In genomic region chr17:35612924-35613521, GRCh38 we compare ENCODE assay signal across 8 cellular contexts. TPM values are rescaled to one million over a fixed set of nuclear protein-coding genes. Genes with fewer than 3 reads are reported as not detected.
DNase-seq lines count a peak whose midpoint lies in the region; ATAC-seq and TF ChIP-seq lines count a peak whose summit lies in the region.

No MANE protein-coding gene starts in this region.

- DNase-seq in COLO668 (lab: John Stamatoyannopoulos, UW; ENCODE audit: unreplicated experiment) (peak; percentile 6), HCEC 1CT (peak; percentile 33), Panc1 (ENCODE audit: low read depth, low spot score) (no peak), body of pancreas (peak; percentile 39 to 73 (median 56)), kidney epithelial cell (ENCODE audit: low read depth) (no peak), testis (peak; percentile 72)

- TF ChIP-seq POLR2A in body of pancreas (IDR thresholded peaks at IDR 0.05): no peak
- TF ChIP-seq POLR2A in testis (IDR thresholded peaks at IDR 0.05): no peak

- no peak overlapping the region for H3K27ac ChIP-seq in Panc1 (ENCODE audit: low read length)
- H3K27ac ChIP-seq in body of pancreas: no peak overlapping the region
- H3K27ac ChIP-seq in testis: no peak overlapping the region

- H3K27me3 ChIP-seq in Panc1 (ENCODE audit: control insufficient read depth, insufficient read depth, low read length) (no peaks in the 10 kb centered on the region), body of pancreas (no peaks in the 10 kb centered on the region), kidney epithelial cell (ENCODE audit: control insufficient read depth, insufficient read depth, low read length) (no peaks in the 10 kb centered on the region), testis (no peaks in the 10 kb centered on the region)

- 70 to 74% methylated on average over 2 of the region's 2 CpGs for WGBS in body of pancreas, 2 donors
- 70 to 80% methylated on average over 2 of the region's 2 CpGs for WGBS in testis, 2 donors

- TF ChIP-seq CTCF in Panc1 (IDR thresholded peaks at IDR 0.05): peak; percentile 77; the same call in 1 of the 2 replicates
- peak; percentile 8 to 63 (median 48) for TF ChIP-seq CTCF in body of pancreas (IDR thresholded peaks at IDR 0.05)
- peak; percentile 69 for TF ChIP-seq CTCF in kidney epithelial cell (IDR thresholded peaks at IDR 0.05; ENCODE audit: insufficient read depth, low read length, poor library complexity, severe bottlenecking)
- peak; percentile 27 to 61 (median 52) for TF ChIP-seq CTCF in testis (IDR thresholded peaks at IDR 0.05)

- POLR2A ChIA-PET in Panc1 (lab: Charles Lee): interaction anchor here (0.8 kb wide), 1 partner anchor 9 kb away, joined by 3 read pairs; no protein-coding TSS in a partner anchor

- CTCF ChIA-PET in Panc1 (lab: Charles Lee): interaction anchor here (0.8 kb wide), 1 partner anchor 134 kb away, joined by 3 read pairs; no protein-coding TSS in a partner anchor

- ATAC-seq in Panc1: peak; percentile 78
- ATAC-seq in body of pancreas: no peak
- no peak for ATAC-seq in GM18498 (IDR thresholded peaks at IDR 0.05; ENCODE audit: unreplicated experiment)
- no peak for ATAC-seq in HG03354 (IDR thresholded peaks at IDR 0.05; ENCODE audit: poor library complexity, severe bottlenecking, unreplicated experiment)

- H3K9me3 ChIP-seq in Panc1 (ENCODE audit: control insufficient read depth, insufficient read depth, low read depth, low read length) (no peaks in the 10 kb centered on the region), body of pancreas (no peaks in the 10 kb centered on the region), testis (no peaks in the 10 kb centered on the region)

- BruUV-seq in Panc1 (replicated peaks; lab: Mats Ljungman, UMichigan): no TSS peak

- 0 out of 2 replicates have a peak, but pooled peaks cover under 1% of the 10 kb centered on the region for H3K4me1 ChIP-seq in Panc1 (ENCODE audit: control insufficient read depth, insufficient read depth, low read length)
- H3K4me1 ChIP-seq in body of pancreas: peaks cover 7% of the 10 kb centered on the region
- H3K4me1 ChIP-seq in testis: no peaks in the 10 kb centered on the region

- intact Hi-C loops in Panc1 (cut with micrococcal nuclease; ENCODE audit: unreplicated experiment) (loop anchor here (5.0 to 10.0 kb wide), 2 partner anchors 52 to 134 kb away; no protein-coding TSS in a partner anchor), body of pancreas (cut with DNase I) (loop anchor here (5.0 kb wide), 1 partner anchor 134 kb away; no protein-coding TSS in a partner anchor), testis (cut with DNase I; ENCODE audit: low total_unique reads) (no loop called here)

- in situ Hi-C loops in Panc1 (cut with HindIII; ENCODE audit: low pct_unique_long_range_greater_than_20kb, low sequenced_read_pairs): no loop called here

- H3K36me3 ChIP-seq in Panc1 (ENCODE audit: control insufficient read depth, insufficient read depth, low read length) (peaks cover 48% of the 10 kb centered on the region), body of pancreas (replicated peaks in 1 of 2; ENCODE audit: insufficient read depth in 1 of 2, low read depth in 2 of 2) (peaks cover 0 to 14% of the 10 kb centered on the region in 2 donors), kidney epithelial cell (ENCODE audit: control insufficient read depth, insufficient read depth, low read length) (no peaks in the 10 kb centered on the region), testis (ENCODE audit: low read depth, missing control alignments) (no peaks in the 10 kb centered on the region)

- H3K4me3 ChIP-seq in Panc1 (ENCODE audit: low read depth in 2 of 2, low read length in 2 of 2) (no peak overlapping the region), body of pancreas (no peak overlapping the region), kidney epithelial cell (ENCODE audit: low read depth, low read length) (no peak overlapping the region), testis (no peak overlapping the region)

RNA-seq across cellular contexts. Expression of gene AP2B1, which starts 25.9 kb away (rescaled TPM):
- total RNA-seq in Panc1 (2021; ENCODE audit: unreplicated experiment): 446 TPM
- 168 TPM for polyA plus RNA-seq in Panc1 (2012; ENCODE audit: insufficient read length)
- 10 to 100 TPM; 29.3 to 43.6 TPM for total RNA-seq in body of pancreas
- 152 and 163 TPM in 2 replicates for total RNA-seq in kidney epithelial cell
- total RNA-seq in testis: 100 to 1,000 TPM; 132 to 147 TPM
- polyA plus RNA-seq in testis (ENCODE audit: insufficient read depth, low read depth, low replicate concordance): 310 TPM

RNA-seq across cellular contexts. Expression of gene PEX12, which starts 34.7 kb away (rescaled TPM):
- 6.6 TPM for total RNA-seq in Panc1 (2021; ENCODE audit: unreplicated experiment)
- polyA plus RNA-seq in Panc1 (2012; ENCODE audit: insufficient read length): 5.4 TPM
- 1 to 10 TPM; 3.0 to 3.4 TPM for total RNA-seq in body of pancreas
- 7.2 and 8.6 TPM in 2 replicates for total RNA-seq in kidney epithelial cell
- total RNA-seq in testis: 10 to 100 TPM; 13.6 to 17.3 TPM
- polyA plus RNA-seq in testis (ENCODE audit: insufficient read depth, low read depth, low replicate concordance): 15.1 TPM

RNA-seq across cellular contexts. Expression of gene SLFN14, which starts 52.4 kb away (rescaled TPM):
- total RNA-seq in Panc1 (2021; ENCODE audit: unreplicated experiment) (not detected), body of pancreas (not detected), kidney epithelial cell (not detected in 2 replicates), testis (under 1 TPM; 0.37 to 0.55 TPM)
- not detected for polyA plus RNA-seq in Panc1 (2012; ENCODE audit: insufficient read length)
- 0.30 TPM for polyA plus RNA-seq in testis (ENCODE audit: insufficient read depth, low read depth, low replicate concordance)

Comparison
In these comparisons a context has a peak if more than half of its experiments do, and no peak if none do; other contexts are left out.
1. DNase-seq: peak in COLO668 (single experiment), HCEC 1CT (single experiment), body of pancreas (4 of 4) and testis (single experiment); none in Panc1 (single experiment) and kidney epithelial cell (single experiment).
2. Peak in every context shown above with its lines, with median percentiles within 50 percentile points of each other: CTCF ChIP-seq.